Comparison of ENCODE assay signal across 8 cellular contexts in the genomic region with DNA sequence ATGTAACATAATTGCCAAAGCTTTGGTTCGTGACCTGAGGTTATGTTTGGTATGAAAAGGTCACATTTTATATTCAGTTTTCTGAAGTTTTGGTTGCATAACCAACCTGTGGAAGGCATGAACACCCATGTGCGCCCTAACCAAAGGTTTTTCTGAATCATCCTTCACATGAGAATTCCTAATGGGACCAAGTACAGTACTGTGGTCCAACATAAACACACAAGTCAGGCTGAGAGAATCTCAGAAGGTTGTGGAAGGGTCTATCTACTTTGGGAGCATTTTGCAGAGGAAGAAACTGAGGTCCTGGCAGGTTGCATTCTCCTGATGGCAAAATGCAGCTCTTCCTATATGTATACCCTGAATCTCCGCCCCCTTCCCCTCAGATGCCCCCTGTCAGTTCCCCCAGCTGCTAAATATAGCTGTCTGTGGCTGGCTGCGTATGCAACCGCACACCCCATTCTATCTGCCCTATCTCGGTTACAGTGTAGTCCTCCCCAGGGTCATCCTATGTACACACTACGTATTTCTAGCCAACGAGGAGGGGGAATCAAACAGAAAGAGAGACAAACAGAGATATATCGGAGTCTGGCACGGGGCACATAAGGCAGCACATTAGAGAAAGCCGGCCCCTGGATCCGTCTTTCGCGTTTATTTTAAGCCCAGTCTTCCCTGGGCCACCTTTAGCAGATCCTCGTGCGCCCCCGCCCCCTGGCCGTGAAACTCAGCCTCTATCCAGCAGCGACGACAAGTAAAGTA. TPM values are rescaled to one million over a fixed set of nuclear protein-coding genes. Genes with fewer than 3 reads are reported as not detected.
DNase-seq lines count a peak whose midpoint lies in the region; ATAC-seq and TF ChIP-seq lines count a peak whose summit lies in the region.

No MANE protein-coding gene starts in this region.

- H3K27ac ChIP-seq in esophagus muscularis mucosa (replicated peaks in 1 of 4) (no peak overlapping the region), ovary (peak overlapping the region; percentile 5 to 28)

- H3K9ac ChIP-seq in NT2/D1 (ENCODE audit: insufficient read length, low read depth), result peak overlapping the region; percentile 26

- peaks cover 42% of the 10 kb centered on the region for H3K27me3 ChIP-seq in NT2/D1 (ENCODE audit: insufficient read depth, insufficient read length)
- peaks cover 5 to 39% (median 15%) of the 10 kb centered on the region in 4 donors for H3K27me3 ChIP-seq in esophagus muscularis mucosa
- H3K27me3 ChIP-seq in ovary, result no peaks in the 10 kb centered on the region

- TF ChIP-seq POLR2A in esophagus muscularis mucosa (IDR thresholded peaks at IDR 0.05; ENCODE audit: low read depth), result no peak
- no peak for TF ChIP-seq POLR2A in ovary (IDR thresholded peaks at IDR 0.05)

- H3K4me1 ChIP-seq in NT2/D1 (ENCODE audit: insufficient read depth, insufficient read length) (no peaks in the 10 kb centered on the region), esophagus muscularis mucosa (peaks cover 19 to 31% (median 24%) of the 10 kb centered on the region in 4 donors), ovary (ENCODE audit: insufficient read depth) (peaks cover 6% of the 10 kb centered on the region)

- no peaks in the 10 kb centered on the region for H3K36me3 ChIP-seq in NT2/D1 (ENCODE audit: insufficient read depth, insufficient read length, low read length)
- H3K36me3 ChIP-seq in esophagus muscularis mucosa, result no peaks in the 10 kb centered on the region
- H3K36me3 ChIP-seq in ovary, result no peaks in the 10 kb centered on the region

- WGBS in esophagus muscularis mucosa, result 12% methylated on average over 16 of the region's 20 CpGs
- 15 to 18% (median 16%) methylated on average over 20 of the region's 20 CpGs for WGBS in ovary, 3 donors

- H3K9me3 ChIP-seq in NT2/D1 (ENCODE audit: insufficient read depth, low read length), result no peaks in the 10 kb centered on the region
- H3K9me3 ChIP-seq in esophagus muscularis mucosa, result no peaks in the 10 kb centered on the region
- no peaks in the 10 kb centered on the region for H3K9me3 ChIP-seq in ovary

- intact Hi-C loops in esophagus muscularis mucosa (cut with DNase I) (no loop called here), ovary (cut with DNase I) (no loop called here)

- TF ChIP-seq EP300 in esophagus muscularis mucosa (IDR thresholded peaks at IDR 0.05) (no peak), ovary (IDR thresholded peaks at IDR 0.05) (no peak)

- H3K4me3 ChIP-seq in NT2/D1 (ENCODE audit: insufficient read length, low read depth), result peak overlapping the region; percentile 51
- peak overlapping the region; percentile 51 to 60 (median 52) for H3K4me3 ChIP-seq in esophagus muscularis mucosa
- peak overlapping the region; percentile 61 for H3K4me3 ChIP-seq in ovary

- ATAC-seq in HG02981 (IDR thresholded peaks at IDR 0.05; ENCODE audit: unreplicated experiment) (no peak), GM21367 (IDR thresholded peaks at IDR 0.05; ENCODE audit: unreplicated experiment) (no peak), esophagus mucosa (no peak)

- TF ChIP-seq CTCF in esophagus muscularis mucosa (IDR thresholded peaks at IDR 0.05), result no peak
- no peak for TF ChIP-seq CTCF in ovary (IDR thresholded peaks at IDR 0.05)

- DNase-seq in CMK (ENCODE audit: low read depth) (peak; percentile 4), NT2/D1 (ENCODE audit: low read depth, low spot score) (no peak), esophagus muscularis mucosa (ENCODE audit: extremely low spot score) (no peak), ovary (peak in 1 of 5 donors; percentile 51), midbrain (lab: John Stamatoyannopoulos, UW) (no peak)

RNA-seq across cellular contexts. Expression of gene ESR1, which starts 0.5 kb away (rescaled TPM):
- 1 to 10 TPM in 2 of 4 donors, under 1 TPM in 2; 0.83 to 1.8 (median 1.3) TPM for total RNA-seq in esophagus muscularis mucosa
- total RNA-seq in ovary, result 10 to 100 TPM; 13.4 to 44.5 (median 24.1) TPM
- 10 to 100 TPM in 1 of 2 donors, 1 to 10 TPM in 1; 6.6 to 15.1 TPM for polyA plus RNA-seq in ovary
- 0.80 TPM for total RNA-seq in esophagus mucosa

Comparison
In these comparisons a context has a peak if more than half of its experiments do, and no peak if none do; other contexts are left out.
1. H3K27ac ChIP-seq: peak in ovary (2 of 2); none in esophagus muscularis mucosa (0 of 4).
2. Peak in every context shown above with its lines, with median percentiles within 50 percentile points of each other: H3K4me3 ChIP-seq.